ENCODE assay signal across 20 cellular contexts in the genomic region with DNA sequence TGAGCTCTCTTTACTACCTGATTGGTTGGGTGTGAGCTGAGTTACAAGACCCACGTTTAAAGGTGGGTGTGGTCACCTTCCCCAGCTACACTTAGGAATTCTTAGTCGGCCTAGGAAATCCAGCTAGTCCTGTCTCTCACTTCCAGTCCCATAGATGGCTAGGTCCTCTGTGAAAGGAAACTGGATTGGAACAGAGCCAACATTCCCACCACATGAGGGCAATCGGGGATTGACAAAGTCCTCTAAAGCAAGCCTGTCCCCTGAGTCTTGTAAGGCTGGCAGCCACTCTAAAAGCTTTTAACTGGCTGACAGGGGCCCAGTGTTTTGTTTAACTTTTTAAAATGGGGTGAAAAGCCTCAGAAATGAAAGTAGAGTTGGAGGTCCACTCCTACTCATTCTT. TPM values are rescaled to one million over a fixed set of nuclear protein-coding genes. Genes with fewer than 3 reads are reported as not detected.
DNase-seq lines count a peak whose midpoint lies in the region; ATAC-seq and TF ChIP-seq lines count a peak whose summit lies in the region.
"Had no signal": no experiment of that assay in that cellular context is flagged by ENCODE, and none has a peak within 500 bp of the region (broad histone marks: within the 10 kb centered on the region; RNA-seq: fewer than 3 reads in every experiment).

No MANE protein-coding gene starts in this region.

- no peaks in the 10 kb centered on the region for H3K79me2 ChIP-seq in mesendoderm (ENCODE audit: control insufficient read depth, insufficient read depth, low read length)

- H3K4me2 ChIP-seq in mesendoderm (ENCODE audit: low read length) = no peak overlapping the region
- H3K4me2 ChIP-seq: BLaER1 treated with 17β-estradiol and CSF1 and Interleukin-3, amounts not matched to agents 10 nM and 100 nM had no signal

- DNase-seq in NCI-H345 (lab: John Stamatoyannopoulos, UW) = peak; percentile 13
- no peak for DNase-seq in NCI-H345 treated with DMSO at 0.1 percent for 48 hours (lab: John Stamatoyannopoulos, UW; ENCODE audit: unreplicated experiment)
- DNase-seq in astrocyte of the hippocampus (ENCODE audit: low read depth, low spot score) = peak; percentile 17
- DNase-seq in mesendoderm = no peak
- DNase-seq in sciatic nerve (ENCODE audit: low spot score) = no peak
- DNase-seq: CD8-positive, alpha-beta memory T cell; GM23248; Kasumi-1; MM.1S; NCI-H1092 treated with DMSO at 0.1 percent for 48 hours; NCI-H1694; NCI-H2107; NCI-H446 treated with DMSO at 0.1 percent for 48 hours; NCI-H774; SHP77 treated with DMSO at 0.1 percent for 48 hours had no signal

- intact Hi-C loops in sciatic nerve (cut with DNase I) = no loop called here

- H3K4me1 ChIP-seq in HEK293 (ENCODE audit: control insufficient read depth, insufficient read depth, low read length) (no peaks in the 10 kb centered on the region), mesendoderm (ENCODE audit: control insufficient read depth, low read depth, low read length) (no peaks in the 10 kb centered on the region)

- no peak for ATAC-seq in GM19023 (IDR thresholded peaks at IDR 0.05; ENCODE audit: unreplicated experiment)
- no peak for ATAC-seq in sciatic nerve
- no peak for ATAC-seq in HG03460 (IDR thresholded peaks at IDR 0.05; ENCODE audit: unreplicated experiment)
- ATAC-seq: HCT116 had no signal

- H2BK5ac ChIP-seq in mesendoderm (ENCODE audit: low read length) = no peak overlapping the region

- H3K18ac ChIP-seq in mesendoderm (ENCODE audit: low read length) = peak overlapping the region; percentile 29

- no peaks in the 10 kb centered on the region for H3K27me3 ChIP-seq in mesendoderm (ENCODE audit: insufficient read depth, low read length, poor library complexity)
- H3K27me3 ChIP-seq: BLaER1 treated with 17β-estradiol and CSF1 and Interleukin-3, amounts not matched to agents 10 nM and 100 nM had no signal

- no CpG with 5 or more reads among the region's 3 CpGs for WGBS in mesendoderm (ENCODE audit: extremely low coverage, insufficient coverage, low lambda C conversion rate)

- H4K8ac ChIP-seq in mesendoderm (ENCODE audit: low read depth, low read length) = no peak overlapping the region

- no peak for TF ChIP-seq CTCF in HEK293 (tag by site-specific recombination; IDR thresholded peaks at IDR 0.05)

- no peak overlapping the region for H3K23ac ChIP-seq in mesendoderm (ENCODE audit: low read length)

- no peak overlapping the region for H2AK5ac ChIP-seq in mesendoderm (ENCODE audit: low read length)

- H2BK120ac ChIP-seq in mesendoderm (ENCODE audit: low read depth, low read length) = no peak overlapping the region

- peaks cover 0 to 4% of the 10 kb centered on the region in 2 experiments; a peak in 1 of 3 replicates for H3K36me3 ChIP-seq in HEK293 (ENCODE audit: control insufficient read depth in 2 of 2, insufficient read depth in 1 of 2, low read length in 2 of 2)
- H3K36me3 ChIP-seq in mesendoderm (ENCODE audit: control insufficient read depth, insufficient read depth, low read length) = no peaks in the 10 kb centered on the region

- no peaks in the 10 kb centered on the region for H3K79me1 ChIP-seq in mesendoderm (ENCODE audit: low read length)

- POLR2A ChIA-PET in HEK293 (lab: Yijun Ruan, JAX) = no interaction called here

- no peak overlapping the region for H3K4ac ChIP-seq in mesendoderm (ENCODE audit: low read depth, low read length)

- H3K56ac ChIP-seq in mesendoderm (ENCODE audit: low read length) = no peak overlapping the region

- no peak overlapping the region for H3K27ac ChIP-seq in HEK293 (ENCODE audit: extremely low read depth, low read depth, low read length)
- H3K27ac ChIP-seq in mesendoderm (ENCODE audit: low read depth, low read length) = no peak overlapping the region
- H3K27ac ChIP-seq: GM23248 had no signal

- H4K5ac ChIP-seq in mesendoderm (ENCODE audit: low read length) = no peak overlapping the region

- no peak overlapping the region for H3K4me3 ChIP-seq in HEK293 (ENCODE audit: low read depth, low read length)
- no peak overlapping the region for H3K4me3 ChIP-seq in mesendoderm (ENCODE audit: low read length)
- H3K4me3 ChIP-seq: BLaER1 treated with 17β-estradiol and CSF1 and Interleukin-3, amounts not matched to agents 10 nM and 100 nM; GM23248 had no signal

- no peaks in the 10 kb centered on the region for H3K9me3 ChIP-seq in HEK293 (ENCODE audit: control insufficient read depth, insufficient read depth, low read depth, low read length)

- CTCF ChIA-PET in HEK293 (lab: Yijun Ruan, JAX) = interaction anchor here (5.8 kb wide), 1 partner anchor 86 kb away, joined by 27 read pairs; no protein-coding TSS in a partner anchor

- no peak overlapping the region for H3K9ac ChIP-seq in mesendoderm (ENCODE audit: low read length)
- H3K9ac ChIP-seq: BLaER1 treated with 17β-estradiol and CSF1 and Interleukin-3, amounts not matched to agents 10 nM and 100 nM; GM23248 had no signal

- H2BK15ac ChIP-seq in mesendoderm (replicated peaks; ENCODE audit: low read depth) = no peak overlapping the region

TF ChIP-seq in HEK293, 187 proteins besides CTCF, POLR2A, EP300 and RAD21:
- peak; percentile 35; the same call in 1 of the 2 replicates for TF ChIP-seq MZF1 (tag by site-specific recombination; IDR thresholded peaks at IDR 0.05; ENCODE audit: borderline replicate concordance)
- TF ChIP-seq ZNF214 (tag by site-specific recombination; IDR thresholded peaks at IDR 0.05; ENCODE audit: borderline replicate concordance) = no peak

RNA-seq across cellular contexts. Expression of a gene that starts 15.1 kb away (rescaled TPM):
- 1.6 TPM for polyA plus RNA-seq in mesendoderm (2013, experiment 1 of 2)
- 1.7 TPM for polyA plus RNA-seq in mesendoderm (2013, experiment 2 of 2)
- total RNA-seq in sciatic nerve = 13.1 TPM

Comparison
In these comparisons a context has a peak if more than half of its experiments do, and no peak if none do; other contexts are left out.
1. DNase-seq: peak in NCI-H345 (single experiment) and astrocyte of the hippocampus (single experiment); none in NCI-H345 treated with DMSO at 0.1 percent for 48 hours (single experiment), mesendoderm (single experiment) and sciatic nerve (single experiment).